23 cellular contexts compared by ENCODE assay signal in the genomic region with DNA sequence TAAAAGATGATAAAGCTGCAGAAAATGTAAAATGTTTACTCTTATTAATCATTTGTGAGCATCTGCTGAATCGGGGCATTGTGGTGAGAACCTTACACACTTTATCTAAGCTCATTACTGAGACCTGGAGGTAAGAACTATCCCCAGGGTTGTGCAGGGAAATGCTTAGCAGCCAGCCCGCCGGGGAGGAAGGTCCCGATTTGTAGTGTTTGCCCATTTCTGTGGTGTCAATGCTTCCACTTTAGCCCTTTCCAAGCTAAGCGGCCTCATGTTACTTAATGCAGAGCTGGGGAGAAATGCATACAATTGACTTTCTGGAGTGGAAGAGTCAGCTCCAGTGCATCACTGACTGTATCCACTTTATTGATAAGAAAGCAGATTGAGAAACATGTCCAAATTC. TPM values are rescaled to one million over a fixed set of nuclear protein-coding genes. Genes with fewer than 3 reads are reported as not detected.
"Had no signal": no experiment of that assay in that cellular context is flagged by ENCODE, and none has a peak within 500 bp of the region (broad histone marks: within the 10 kb centered on the region; RNA-seq: fewer than 3 reads in every experiment).

No MANE protein-coding gene starts in this region.

- H3K27ac ChIP-seq: cardiac muscle cell had no signal

- H3K9me3 ChIP-seq: MG63 had no signal

- H3K4me3 Mint-ChIP-seq: activated CD8-positive, alpha-beta T cell treated with anti-CD3 and anti-CD28 coated beads, Interleukin-2, amount 10 ng/mL, durations not matched to agents 7 days and 5 days; activated naive CD8-positive, alpha-beta T cell treated with anti-CD3 and anti-CD28 coated beads, Interleukin-2, amount 50 U/mL, for 24 hours; brain had no signal

- H3K9me3 Mint-ChIP-seq: activated naive CD4-positive, alpha-beta T cell treated with anti-CD3 and anti-CD28 coated beads, Interleukin-2, amount 50 U/mL, for 72 hours; activated naive CD8-positive, alpha-beta T cell treated with anti-CD3 and anti-CD28 coated beads, Interleukin-2, amount 50 U/mL, for 24 hours had no signal

- ATAC-seq: activated CD4-positive, CD25-positive, alpha-beta regulatory T cell treated with anti-CD3 and anti-CD28 coated beads, Interleukin-2, amount 50 U/mL, for 24 hours; activated CD8-positive, alpha-beta T cell treated with anti-CD3 and anti-CD28 coated beads, Interleukin-2, amount 10 ng/mL, durations not matched to agents 7 days and 5 days; activated naive CD4-positive, alpha-beta T cell treated with anti-CD3 and anti-CD28 coated beads, Interleukin-2, amount 50 U/mL, for 72 hours; activated naive CD8-positive, alpha-beta T cell treated with anti-CD3 and anti-CD28 coated beads, Interleukin-2, amount 50 U/mL, for 24 hours had no signal

- DNase-seq: activated CD4-positive, alpha-beta T cell treated with anti-CD3 and anti-CD28 coated beads for 4 hours; activated CD8-positive, alpha-beta memory T cell treated with anti-CD3 and anti-CD28 coated beads, Interleukin-2, amount 50 U/mL, for 48 hours; activated CD8-positive, alpha-beta T cell treated with anti-CD3 and anti-CD28 coated beads, Interleukin-2, amount 10 ng/mL, durations not matched to agents 7 days and 5 days; activated naive CD4-positive, alpha-beta T cell treated with Interleukin-2 at 50 U/mL for 16 hours; activated naive CD8-positive, alpha-beta T cell treated with anti-CD3 and anti-CD28 coated beads, Interleukin-2, amount 50 U/mL, for 24 hours; activated T-cell treated with anti-CD3 and anti-CD28 coated beads, Interleukin-2, amount 50 U/mL, for 1 hour; amygdala; MG63; MV-4-11; NCI-H1092 treated with DMSO at 0.1 percent for 48 hours; NCI-H1417 treated with DMSO at 0.1 percent for 48 hours; NCI-H187; NCI-H2081 treated with DMSO at 0.1 percent for 48 hours; NCI-H446; NCI-H524; SIG-M5; T-helper 1 cell had no signal

- H3K4me3 ChIP-seq: cardiac muscle cell, MG63 had no signal

- H3K27me3 ChIP-seq: cardiac muscle cell, MG63 had no signal

- H3K27ac Mint-ChIP-seq: activated CD8-positive, alpha-beta T cell treated with anti-CD3 and anti-CD28 coated beads, Interleukin-2, amount 10 ng/mL, durations not matched to agents 7 days and 5 days; activated naive CD4-positive, alpha-beta T cell treated with anti-CD3 and anti-CD28 coated beads, Interleukin-2, amount 50 U/mL, for 72 hours; activated naive CD8-positive, alpha-beta T cell treated with anti-CD3 and anti-CD28 coated beads, Interleukin-2, amount 50 U/mL, for 24 hours; brain had no signal

- H3K36me3 ChIP-seq: cardiac muscle cell, MG63 had no signal

- H3K36me3 Mint-ChIP-seq: brain had no signal

- H3K4me1 Mint-ChIP-seq: activated naive CD8-positive, alpha-beta T cell treated with anti-CD3 and anti-CD28 coated beads, Interleukin-2, amount 50 U/mL, for 24 hours had no signal

RNA-seq across cellular contexts. Expression of gene KCNK3, which starts 20.8 kb away (rescaled TPM):
- total RNA-seq: activated CD8-positive, alpha-beta T cell treated with anti-CD3 and anti-CD28 coated beads, Interleukin-2, amount 10 ng/mL, durations not matched to agents 7 days and 5 days; activated naive CD4-positive, alpha-beta T cell treated with anti-CD3 and anti-CD28 coated beads, Interleukin-2, amount 50 U/mL, for 72 hours; T-helper 2 cell treated with Interferon-gamma antibody and Interleukin-4, amounts not matched to agents 100 ng/mL and 5 ng/mL, for 36 hours had no signal

RNA-seq across cellular contexts. Expression of gene CIB4, which starts 30.5 kb away (rescaled TPM):
- total RNA-seq: activated CD8-positive, alpha-beta T cell treated with anti-CD3 and anti-CD28 coated beads, Interleukin-2, amount 10 ng/mL, durations not matched to agents 7 days and 5 days; activated naive CD4-positive, alpha-beta T cell treated with anti-CD3 and anti-CD28 coated beads, Interleukin-2, amount 50 U/mL, for 72 hours; astrocyte; cardiac muscle cell; T-helper 2 cell treated with Interferon-gamma antibody and Interleukin-4, amounts not matched to agents 100 ng/mL and 5 ng/mL, for 36 hours had no signal
- polyA plus RNA-seq: cardiac muscle cell had no signal
